10 cellular contexts compared by ENCODE assay signal in genomic region chr3:45010718-45011355, GRCh38. TPM values are rescaled to one million over a fixed set of nuclear protein-coding genes. Genes with fewer than 3 reads are reported as not detected.
DNase-seq lines count a peak whose midpoint lies in the region; ATAC-seq, FAIRE-seq and TF ChIP-seq lines count a peak whose summit lies in the region.
"Had no signal": no experiment of that assay in that cellular context is flagged by ENCODE, and none has a peak within 500 bp of the region (broad histone marks: within the 10 kb centered on the region; RNA-seq: fewer than 3 reads in every experiment).

No MANE protein-coding gene starts in this region.

- no peak overlapping the region for H3K4me3 ChIP-seq in breast epithelium
- H3K4me3 ChIP-seq in kidney epithelial cell (ENCODE audit: low read depth, low read length): no peak overlapping the region
- no peak overlapping the region for H3K4me3 ChIP-seq in thymus (ENCODE audit: low read length)

- H3K27me3 ChIP-seq in breast epithelium (no peaks in the 10 kb centered on the region), kidney epithelial cell (ENCODE audit: control insufficient read depth, insufficient read depth, low read length) (no peaks in the 10 kb centered on the region), thymus (ENCODE audit: control insufficient read depth, insufficient read depth) (no peaks in the 10 kb centered on the region)

- FAIRE-seq in HTR-8/SVneo (lab: Jason Lieb, UNC): peak; percentile 49
- FAIRE-seq: GM18507 had no signal

- TF ChIP-seq CTCF in breast epithelium (IDR thresholded peaks at IDR 0.05) (no peak), kidney epithelial cell (IDR thresholded peaks at IDR 0.05; ENCODE audit: insufficient read depth, low read length, poor library complexity, severe bottlenecking) (no peak)

- DNase-seq in HTR-8/SVneo (ENCODE audit: insufficient read length, low spot score) (peak; percentile 56), breast epithelium (ENCODE audit: low spot score in 2 of 2) (peak in 1 of 2 donors; percentile 73), kidney epithelial cell (ENCODE audit: low read depth) (peak; percentile 86)
- no peak for DNase-seq in activated CD8-positive, alpha-beta memory T cell treated with anti-CD3 and anti-CD28 coated beads for 24 hours
- DNase-seq: SHP77 treated with DMSO at 0.1 percent for 48 hours had no signal

- H3K9me3 ChIP-seq in breast epithelium (no peaks in the 10 kb centered on the region), thymus (ENCODE audit: control insufficient read depth) (no peaks in the 10 kb centered on the region)

- H3K27ac ChIP-seq in breast epithelium (peak overlapping the region; percentile 73 to 84), thymus (ENCODE audit: low read depth) (peak overlapping the region; percentile 55)

- intact Hi-C loops in breast epithelium (cut with DNase I; ENCODE audit: low total_unique reads): no loop called here

- no peak for TF ChIP-seq POLR2A in breast epithelium (IDR thresholded peaks at IDR 0.05)

- no peaks in the 10 kb centered on the region for H3K36me3 ChIP-seq in breast epithelium
- H3K36me3 ChIP-seq in kidney epithelial cell (ENCODE audit: control insufficient read depth, insufficient read depth, low read length): no peaks in the 10 kb centered on the region
- H3K36me3 ChIP-seq in thymus (ENCODE audit: control insufficient read depth, insufficient read depth): peaks cover 29% of the 10 kb centered on the region

- no peak for ATAC-seq in activated CD4-positive, CD25-positive, alpha-beta regulatory T cell treated with anti-CD3 and anti-CD28 coated beads, Interleukin-2, amount 50 U/mL, for 24 hours
- ATAC-seq in GM21381 (IDR thresholded peaks at IDR 0.05; ENCODE audit: unreplicated experiment) (no peak), HG02970 (IDR thresholded peaks at IDR 0.05; ENCODE audit: low FRiP score, unreplicated experiment) (no peak)

- H3K4me1 ChIP-seq in breast epithelium: peaks cover 0 to 12% of the 10 kb centered on the region in 2 donors
- peaks cover under 1% of the 10 kb centered on the region for H3K4me1 ChIP-seq in thymus (ENCODE audit: control insufficient read depth, insufficient read depth, low read length)

- 92% methylated on average over 3 of the region's 3 CpGs for WGBS in thymus

RNA-seq across cellular contexts. Expression of gene CLEC3B, which starts 15.3 kb away (rescaled TPM):
- total RNA-seq in breast epithelium (100 to 1,000 TPM in 1 of 3 donors, 10 to 100 TPM in 2; 18.3 to 479 (median 55.7) TPM), kidney epithelial cell (not detected in 2 replicates)
- polyA plus RNA-seq in thymus: 35.9 TPM

RNA-seq across cellular contexts. Expression of gene EXOSC7, which starts 34.8 kb away (rescaled TPM):
- total RNA-seq in breast epithelium: 10 to 100 TPM; 39.0 to 54.9 (median 43.0) TPM
- 41.3 and 64.8 TPM in 2 replicates for total RNA-seq in kidney epithelial cell
- 39.2 TPM for polyA plus RNA-seq in thymus

RNA-seq across cellular contexts. Expression of gene ZDHHC3, which starts 34.9 kb away (rescaled TPM):
- total RNA-seq in breast epithelium (100 to 1,000 TPM in 1 of 3 donors, 10 to 100 TPM in 2; 69.5 to 120 (median 71.9) TPM), kidney epithelial cell (58.3 and 68.3 TPM in 2 replicates)
- 24.3 TPM for polyA plus RNA-seq in thymus

Comparison
In these comparisons a context has a peak if more than half of its experiments do, and no peak if none do; other contexts are left out.
1. RNA of gene CLEC3B, which starts 15.3 kb away (total RNA-seq): 18.3 to 479 TPM in breast epithelium; not detected in kidney epithelial cell; every median in the first group is over 10 times any median in the second.